ENCODE assay signal across 12 cellular contexts in the genomic region with DNA sequence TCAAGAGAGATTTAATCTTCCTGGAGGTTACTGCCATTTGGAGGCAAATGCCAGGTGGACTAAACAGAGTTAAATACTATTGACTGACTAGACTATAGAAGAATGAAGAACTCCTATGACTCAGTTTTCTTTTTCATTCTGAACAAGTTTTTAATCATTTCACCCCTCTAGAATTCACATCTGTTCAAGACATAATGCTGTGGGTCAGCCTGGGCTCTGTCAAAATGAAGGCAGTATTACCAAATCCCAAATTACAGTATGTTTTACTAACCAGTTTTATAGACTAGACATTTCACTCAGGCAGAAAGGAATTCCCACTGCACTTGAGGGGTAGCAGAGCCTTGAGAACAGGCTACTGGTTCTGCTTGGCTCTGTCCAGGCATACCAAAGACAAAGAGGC.
"Had no signal": no experiment of that assay in that cellular context is flagged by ENCODE, and none has a peak within 500 bp of the region (broad histone marks: within the 10 kb centered on the region; RNA-seq: fewer than 3 reads in every experiment).

No MANE protein-coding gene starts in this region.

- H2AFZ ChIP-seq: neural progenitor cell, parathyroid adenoma had no signal

- H3K9me3 ChIP-seq: tibial artery, vagina had no signal

- DNase-seq: activated B cell treated with CpG ODN at 0.5 μM for 24 hours; activated CD4-positive, alpha-beta T cell treated with anti-CD3 and anti-CD28 coated beads, Interleukin-2, amount 50 U/mL, for 1 hour; activated naive CD4-positive, alpha-beta T cell treated with anti-CD3 and anti-CD28 coated beads, Interleukin-2, amount 50 U/mL, for 16 hours; activated T-cell treated with anti-CD3 and anti-CD28 coated beads for 4 hours; amygdala; retina; small intestine; T-helper 2 cell; tibial artery had no signal

- H3K4me1 ChIP-seq: neural progenitor cell, parathyroid adenoma, tibial artery, vagina had no signal

- H3K9ac ChIP-seq: neural progenitor cell, parathyroid adenoma had no signal

- H3K79me2 ChIP-seq: parathyroid adenoma had no signal

- H3K36me3 ChIP-seq: tibial artery, vagina had no signal

- H3K27ac ChIP-seq: neural progenitor cell, parathyroid adenoma, tibial artery, vagina had no signal

- H3K27me3 ChIP-seq: neural progenitor cell, tibial artery, vagina had no signal

- H3K4me3 ChIP-seq: neural progenitor cell, tibial artery, vagina had no signal

- H3K4me2 ChIP-seq: neural progenitor cell had no signal
